Comparison of ENCODE assay signal across 1 cellular context in genomic region chr12:69821441-69822204, GRCh38.
TF ChIP-seq lines count a peak whose summit lies in the region.

No MANE protein-coding gene starts in this region.

TF ChIP-seq in GM23338, 12 proteins besides CTCF, POLR2A, EP300 and RAD21 (continued from another document):
- TF ChIP-seq NANOG (IDR thresholded peaks at IDR 0.05; ENCODE audit: borderline replicate concordance): no peak
- TF ChIP-seq JUNB (IDR thresholded peaks at IDR 0.05; ENCODE audit: unreplicated experiment): no peak
- no peak for TF ChIP-seq ZNF114 (CRISPR knock-in tag; IDR thresholded peaks at IDR 0.05)
- no peak for TF ChIP-seq ETS1 (IDR thresholded peaks at IDR 0.05)
- no peak for TF ChIP-seq STAT1 (IDR thresholded peaks at IDR 0.05; ENCODE audit: unreplicated experiment)
- no peak for TF ChIP-seq REST (IDR thresholded peaks at IDR 0.05; ENCODE audit: unreplicated experiment)
TF ChIP-seq in GM23338: peak in this region for 0.
